In genomic region chr2:10119601-10120157, GRCh38 we compare ENCODE assay signal across 8 cellular contexts. TPM values are rescaled to one million over a fixed set of nuclear protein-coding genes. Genes with fewer than 3 reads are reported as not detected.
DNase-seq lines count a peak whose midpoint lies in the region; ATAC-seq and TF ChIP-seq lines count a peak whose summit lies in the region.

No MANE protein-coding gene starts in this region.

- peaks cover 10% of the 10 kb centered on the region for H3K36me3 ChIP-seq in BE2C

- H3K27ac Mint-ChIP-seq in nephron: peak overlapping the region; percentile 88 to 95 (median 90)

- peak overlapping the region; percentile 88 for H3K4me3 ChIP-seq in BE2C (ENCODE audit: low read depth, low read length)
- H3K4me3 ChIP-seq in LNCaP clone FGC (ENCODE audit: low read depth, low read length): peak overlapping the region; percentile 68
- H3K4me3 ChIP-seq in coronary artery: peak overlapping the region; percentile 71

- H3K4me1 ChIP-seq in BE2C: no peaks in the 10 kb centered on the region; the same call in 1 of the 2 replicates

- peaks cover 30% of the 10 kb centered on the region for H3K4me1 Mint-ChIP-seq in nephron

- peak overlapping the region in 1 of 2 donors; percentile 68 for H3K27ac ChIP-seq in coronary artery

- ATAC-seq in HG02885 (IDR thresholded peaks at IDR 0.05; ENCODE audit: poor library complexity, unreplicated experiment) (no peak), HG03280 (IDR thresholded peaks at IDR 0.05; ENCODE audit: unreplicated experiment) (no peak)

- peaks cover 14% of the 10 kb centered on the region for H3K27me3 Mint-ChIP-seq in nephron (ENCODE audit: low read depth)

- H3K36me3 Mint-ChIP-seq in nephron (ENCODE audit: low read depth): peaks cover 3% of the 10 kb centered on the region

- H3K4me3 Mint-ChIP-seq in nephron: peak overlapping the region; percentile 96 to 100 (median 98)

- H3K9me3 Mint-ChIP-seq in nephron: no peaks in the 10 kb centered on the region

- H3K27me3 ChIP-seq in BE2C: no peaks in the 10 kb centered on the region

- DNase-seq in BE2C (no peak), LNCaP clone FGC (ENCODE audit: low read depth) (no peak), coronary artery (ENCODE audit: low spot score) (no peak), COLO668 (lab: John Stamatoyannopoulos, UW; ENCODE audit: unreplicated experiment) (no peak)
- no peak for DNase-seq in stimulated activated CD4-positive, alpha-beta T cell treated with anti-CD3 and anti-CD28 coated beads, Interleukin-2, amount 100 ng/mL, for 24 hours

- H3K9me3 ChIP-seq in BE2C: no peaks in the 10 kb centered on the region

- TF ChIP-seq CTCF in BE2C (IDR thresholded peaks at IDR 0.05; ENCODE audit: low read depth, low read length): no peak
- TF ChIP-seq CTCF in LNCaP clone FGC (IDR thresholded peaks at IDR 0.05; ENCODE audit: control insufficient read depth, extremely low read depth, insufficient read depth): no peak
- TF ChIP-seq CTCF in coronary artery (IDR thresholded peaks at IDR 0.05): no peak
- no peak for TF ChIP-seq CTCF in nephron (IDR thresholded peaks at IDR 0.05; ENCODE audit: unreplicated experiment in 3 of 3)

RNA-seq across cellular contexts. Expression of gene RRM2, which starts 2.9 kb away (rescaled TPM):
- 13.0 TPM for polyA plus RNA-seq in BE2C (2012; ENCODE audit: insufficient read depth, insufficient read length, low read depth)

RNA-seq across cellular contexts. Expression of gene CYS1, which starts 39.5 kb away (rescaled TPM):
- polyA plus RNA-seq in BE2C (2012; ENCODE audit: insufficient read depth, insufficient read length, low read depth): not detected
